In the genomic region with DNA sequence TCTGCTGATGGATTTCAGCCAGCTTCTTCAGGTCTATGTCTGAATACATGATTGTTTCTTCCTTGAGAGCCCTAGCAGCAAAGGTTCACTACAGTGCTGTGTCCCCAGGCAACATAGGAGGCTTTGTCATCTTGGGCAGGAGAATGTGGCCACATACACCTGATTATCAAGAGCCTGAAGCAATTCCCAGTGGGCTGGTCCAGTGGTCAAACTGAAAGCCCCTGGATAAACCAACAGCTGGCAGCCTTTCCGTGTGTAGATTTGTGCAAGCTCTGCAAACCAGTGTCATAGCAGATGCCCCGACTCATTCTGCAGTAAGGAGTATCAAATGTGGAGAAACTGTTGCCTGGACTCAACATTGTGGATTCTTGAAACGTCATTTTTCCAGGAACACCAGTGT, we compare ENCODE assay signal across 21 cellular contexts. TPM values are rescaled to one million over a fixed set of nuclear protein-coding genes. Genes with fewer than 3 reads are reported as not detected.
"Had no signal": no experiment of that assay in that cellular context is flagged by ENCODE, and none has a peak within 500 bp of the region (broad histone marks: within the 10 kb centered on the region; RNA-seq: fewer than 3 reads in every experiment).

No MANE protein-coding gene starts in this region.

- H3K4me3 ChIP-seq: colonic mucosa, psoas muscle, skin epidermis, tibial nerve, upper lobe of right lung, vagina had no signal

- H3K36me3 Mint-ChIP-seq: natural killer cell; stimulated activated naive B cell treated with anti-CD40 and anti-IgM and Interleukin-4, amounts not matched to agents 10 μg/mL and 1 μg/mL and 100 μg/mL, for 72 hours had no signal

- H3K27ac Mint-ChIP-seq: natural killer cell; stimulated activated naive B cell treated with anti-CD40 and anti-IgM and Interleukin-4, amounts not matched to agents 10 μg/mL and 1 μg/mL and 100 μg/mL, for 72 hours; stimulated activated naive CD8-positive, alpha-beta T cell treated with anti-CD3 and anti-CD28 coated beads, Interleukin-15, amount 100 ng/mL, for 72 hours had no signal

- H3K27me3 ChIP-seq: colonic mucosa, testis, vagina had no signal

- H3K36me3 ChIP-seq: colonic mucosa, tibial nerve, upper lobe of right lung, vagina had no signal

- H3K4me3 Mint-ChIP-seq: neural crest cell; stimulated activated naive B cell treated with anti-CD40 and anti-IgM and Interleukin-4, amounts not matched to agents 10 μg/mL and 1 μg/mL and 100 μg/mL, for 72 hours; stimulated activated naive CD8-positive, alpha-beta T cell treated with anti-CD3 and anti-CD28 coated beads, Interleukin-15, amount 100 ng/mL, for 72 hours had no signal

- ATAC-seq: foreskin keratinocyte; natural killer cell; psoas muscle; sciatic nerve; stimulated activated naive B cell treated with anti-CD40 and anti-IgM and Interleukin-4, amounts not matched to agents 10 μg/mL and 1 μg/mL and 100 μg/mL, for 72 hours; stimulated activated naive CD8-positive, alpha-beta T cell treated with anti-CD3 and anti-CD28 coated beads, Interleukin-15, amount 100 ng/mL, for 72 hours; upper lobe of right lung had no signal

- H3K4me1 ChIP-seq: colonic mucosa, parathyroid adenoma, testis, upper lobe of right lung had no signal

- H3K79me2 ChIP-seq: parathyroid adenoma had no signal

- H3K9me3 Mint-ChIP-seq: natural killer cell; neural crest cell; stimulated activated naive B cell treated with anti-CD40 and anti-IgM and Interleukin-4, amounts not matched to agents 10 μg/mL and 1 μg/mL and 100 μg/mL, for 72 hours; stimulated activated naive CD8-positive, alpha-beta T cell treated with anti-CD3 and anti-CD28 coated beads, Interleukin-15, amount 100 ng/mL, for 72 hours had no signal

- H3K9me3 ChIP-seq: colonic mucosa, psoas muscle, testis, tibial nerve, upper lobe of right lung, vagina had no signal

- DNase-seq: colonic mucosa; dermis blood vessel endothelial cell; foreskin keratinocyte; head of caudate nucleus; hippocampal formation; kidney glomerular epithelial cell; natural killer cell; psoas muscle; retina; stimulated activated CD4-positive, alpha-beta T cell treated with anti-CD3 and anti-CD28 coated beads, Interleukin-2, amount 100 ng/mL, for 24 hours; stimulated activated CD4-positive, alpha-beta T cell treated with anti-CD3 and anti-CD28 coated beads, Interleukin-4, amount 100 ng/mL, for 4 hours; stimulated activated naive B cell treated with anti-CD40 and anti-IgM and Interleukin-4, amounts not matched to agents 10 μg/mL and 1 μg/mL and 100 μg/mL, for 72 hours; stimulated activated naive CD8-positive, alpha-beta T cell treated with anti-CD3 and anti-CD28 coated beads, Interleukin-15, amount 100 ng/mL, for 72 hours; testis; upper lobe of right lung had no signal

- H3K27ac ChIP-seq: colonic mucosa, foreskin keratinocyte, parathyroid adenoma, psoas muscle, skin epidermis, testis, tibial nerve, upper lobe of right lung, vagina had no signal

- H2AFZ ChIP-seq: parathyroid adenoma had no signal

RNA-seq across cellular contexts. Expression of a gene that starts 2.3 kb away (rescaled TPM):
- total RNA-seq: natural killer cell, neural crest cell had no signal
